Comparison of ENCODE assay signal across 7 cellular contexts in the genomic region with DNA sequence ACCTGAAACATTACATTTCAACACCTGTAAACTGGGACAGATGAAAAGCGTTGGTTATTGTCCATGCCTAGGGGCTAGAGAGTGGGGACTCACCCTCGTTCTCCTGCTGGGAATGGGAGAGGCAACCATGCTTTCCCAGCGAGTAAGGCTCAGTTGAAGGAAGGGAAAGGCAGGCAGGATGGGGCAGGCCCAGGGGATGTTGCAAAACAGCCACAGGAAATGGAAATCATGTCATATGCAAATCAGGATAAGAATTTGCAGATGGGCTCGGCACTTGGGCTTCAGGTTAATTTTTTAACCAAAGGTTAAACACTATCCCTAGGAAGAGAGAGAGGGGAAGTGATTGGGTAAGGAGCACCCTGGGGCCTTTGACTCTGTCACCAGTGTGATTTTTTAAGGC. TPM values are rescaled to one million over a fixed set of nuclear protein-coding genes. Genes with fewer than 3 reads are reported as not detected.
DNase-seq lines count a peak whose midpoint lies in the region; ATAC-seq, FAIRE-seq and TF ChIP-seq lines count a peak whose summit lies in the region.

No MANE protein-coding gene starts in this region.

- intact Hi-C loops in pancreas (cut with DNase I) (no loop called here), right cardiac atrium (cut with DNase I) (no loop called here)

- no peak for TF ChIP-seq CTCF in pancreas (IDR thresholded peaks at IDR 0.05)

- FAIRE-seq in pancreas (lab: Jason Lieb, UNC), result no peak

- WGBS in pancreas, 2 donors, result 58 to 61% methylated on average over 4 of the region's 4 CpGs
- WGBS in right cardiac atrium, result 52% methylated on average over 4 of the region's 4 CpGs

- H3K4me3 ChIP-seq in pancreas (no peak overlapping the region), right cardiac atrium (ENCODE audit: low read length) (no peak overlapping the region)

- H3K4me1 ChIP-seq in pancreas (peaks cover 0 to 8% (median 0%) of the 10 kb centered on the region in 3 donors), right cardiac atrium (ENCODE audit: control insufficient read depth, insufficient read depth, low read length) (no peaks in the 10 kb centered on the region)

- no peaks in the 10 kb centered on the region for H3K36me3 ChIP-seq in pancreas

- H3K27me3 ChIP-seq in pancreas (no peaks in the 10 kb centered on the region), right cardiac atrium (ENCODE audit: control insufficient read depth, insufficient read depth) (no peaks in the 10 kb centered on the region)

- ATAC-seq in GM18907 (IDR thresholded peaks at IDR 0.05; ENCODE audit: unreplicated experiment) (peak; percentile 68), HG02870 (IDR thresholded peaks at IDR 0.05; ENCODE audit: unreplicated experiment) (peak; percentile 74), pancreas (peak in 3 of 4 donors; percentile 14 to 63 (median 44)), right cardiac atrium (no peak)

- DNase-seq in SKM-1 treated with dmso at 0.1 percent for 144 hours (lab: John Stamatoyannopoulos, UW; ENCODE audit: unreplicated experiment) (peak; percentile 35), pancreas (no peak), amygdala (lab: John Stamatoyannopoulos, UW) (no peak), right cardiac atrium (no peak), NCI-H1436 (lab: John Stamatoyannopoulos, UW) (no peak)

- H3K9me3 ChIP-seq in pancreas (no peaks in the 10 kb centered on the region), right cardiac atrium (ENCODE audit: control insufficient read depth, low read length) (no peaks in the 10 kb centered on the region)

- no peak overlapping the region for H3K27ac ChIP-seq in pancreas
- no peak overlapping the region for H3K27ac ChIP-seq in right cardiac atrium (ENCODE audit: low read length)

RNA-seq across cellular contexts. Expression of a gene that starts 14.5 kb away (rescaled TPM):
- under 1 TPM in 1 of 6 donors, not detected in 5; 0.06 TPM for total RNA-seq in pancreas
- polyA plus RNA-seq in pancreas, result under 1 TPM in 1 of 2 donors, not detected in 1; 0.05 TPM
- under 1 TPM; 0.06 to 0.26 (median 0.13) TPM for total RNA-seq in right cardiac atrium
- 0.07 TPM for polyA plus RNA-seq in right cardiac atrium

RNA-seq across cellular contexts. Expression of a gene that starts 59.0 kb away (rescaled TPM):
- total RNA-seq in pancreas, result under 1 TPM in 2 of 6 donors, not detected in 4; 0.09 to 0.31 TPM
- under 1 TPM; 0.04 to 0.05 TPM for polyA plus RNA-seq in pancreas
- total RNA-seq in right cardiac atrium, result not detected
- not detected for polyA plus RNA-seq in right cardiac atrium

Comparison
In these comparisons a context has a peak if more than half of its experiments do, and no peak if none do; other contexts are left out.
1. ATAC-seq: peak in GM18907 (single experiment), HG02870 (single experiment) and pancreas (3 of 4); none in right cardiac atrium (0 of 2).